In the genomic region with DNA sequence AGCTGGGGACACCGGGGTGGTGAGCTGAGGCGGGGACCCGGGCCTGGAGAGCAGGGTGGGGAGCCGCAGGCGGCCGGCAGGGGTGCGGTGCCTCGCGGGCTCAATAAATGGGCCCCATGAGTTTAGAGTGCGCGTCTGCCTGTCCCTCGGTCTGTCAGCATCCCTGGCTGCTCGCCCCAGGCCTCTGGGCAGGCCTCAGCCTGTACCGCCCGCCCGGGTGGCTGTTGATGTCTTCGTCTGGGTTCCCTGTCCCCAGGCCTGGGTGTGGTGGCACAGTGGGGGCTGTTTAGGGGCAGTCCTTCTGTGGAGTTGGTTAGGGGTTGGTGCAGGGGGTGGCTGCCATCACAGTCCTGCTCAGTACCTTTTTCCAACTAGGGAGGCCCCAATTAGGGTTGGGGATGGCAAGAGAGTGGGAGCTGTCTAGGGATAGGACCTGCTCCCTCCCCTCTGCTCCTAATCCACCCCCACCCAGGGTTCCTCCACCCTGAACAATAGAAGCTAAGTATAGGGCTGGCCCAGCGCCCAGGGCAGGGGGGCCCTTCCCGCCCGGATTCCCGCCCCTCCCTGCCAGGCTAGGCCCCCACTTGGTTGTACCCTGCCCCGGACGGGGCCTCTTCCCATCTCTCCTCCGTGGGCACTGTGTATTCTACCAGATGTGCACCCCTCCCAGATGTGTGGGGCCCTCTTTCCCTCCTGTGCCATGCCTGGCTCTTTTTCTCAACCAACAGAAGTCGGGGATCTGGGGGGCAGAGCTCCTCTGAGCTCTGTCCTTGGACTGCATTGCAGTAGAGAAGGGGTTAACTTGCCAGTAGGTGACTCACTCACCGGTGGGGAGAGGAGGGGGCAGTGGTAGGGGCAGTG, we compare ENCODE assay signal across 8 cellular contexts. TPM values are rescaled to one million over a fixed set of nuclear protein-coding genes. Genes with fewer than 3 reads are reported as not detected.
DNase-seq lines count a peak whose midpoint lies in the region; ATAC-seq and TF ChIP-seq lines count a peak whose summit lies in the region.

No MANE protein-coding gene starts in this region.

- DNase-seq in CD8-positive, alpha-beta T cell = peak in 1 of 7 experiments; percentile 27
- DNase-seq in epithelial cell of prostate (ENCODE audit: low read depth, low spot score) (no peak), mucosa of gallbladder (ENCODE audit: low spot score) (peak; percentile 23), AG08395 (ENCODE audit: low spot score) (no peak)

- 3% methylated on average over 26 of the region's 26 CpGs for WGBS in urinary bladder

- H3K27me3 Mint-ChIP-seq in CD8-positive, alpha-beta T cell (ENCODE audit: low read depth) = no peaks in the 10 kb centered on the region
- H3K27me3 Mint-ChIP-seq in T-helper 1 cell treated with Interleukin-12 subunit alpha and Interleukin-12 subunit beta and Interleukin-4 antibody, amounts not matched to agents 30 μg/mL and 1 μg/mL, for 36 hours (ENCODE audit: low read depth) = no peaks in the 10 kb centered on the region

- no peak overlapping the region for H3K4me3 ChIP-seq in CD8-positive, alpha-beta T cell (ENCODE audit: low read depth, low read length)
- peak overlapping the region; percentile 85 for H3K4me3 ChIP-seq in HUES6 (ENCODE audit: low read depth, low read length)
- H3K4me3 ChIP-seq in urinary bladder (ENCODE audit: low read depth, low read length) = peak overlapping the region; percentile 65

- H3K36me3 Mint-ChIP-seq in CD8-positive, alpha-beta T cell = peaks cover 10% of the 10 kb centered on the region
- peaks cover 5% of the 10 kb centered on the region for H3K36me3 Mint-ChIP-seq in T-helper 1 cell treated with Interleukin-12 subunit alpha and Interleukin-12 subunit beta and Interleukin-4 antibody, amounts not matched to agents 30 μg/mL and 1 μg/mL, for 36 hours (ENCODE audit: low read depth)

- H3K9me3 ChIP-seq in CD8-positive, alpha-beta T cell (ENCODE audit: low read length) = no peaks in the 10 kb centered on the region
- H3K9me3 ChIP-seq in HUES6 (ENCODE audit: control insufficient read depth, insufficient read depth, low read depth, low read length) = no peaks in the 10 kb centered on the region

- intact Hi-C loops in CD8-positive, alpha-beta T cell (cut with DNase I, micrococcal nuclease) = loop anchor here (2.0 to 5.0 kb wide), 5 partner anchors 65 to 141 kb away; partner anchors contain the start of gene DEDD2 (in 2 of the 2)

- H3K27ac Mint-ChIP-seq in CD8-positive, alpha-beta T cell = no peak overlapping the region
- peak overlapping the region; percentile 82 for H3K27ac Mint-ChIP-seq in T-helper 1 cell treated with Interleukin-12 subunit alpha and Interleukin-12 subunit beta and Interleukin-4 antibody, amounts not matched to agents 30 μg/mL and 1 μg/mL, for 36 hours

- POLR2A ChIA-PET in CD8-positive, alpha-beta T cell (lab: Charles Lee) = interaction anchor here (0.6 to 2.4 kb wide), 4 partner anchors 11 to 64 kb away, joined by 3 to 10 read pairs (median 4); partner anchors contain the start of genes DEDD2 and GSK3A

- H3K27me3 ChIP-seq in CD8-positive, alpha-beta T cell (ENCODE audit: insufficient read depth, low read length) = no peaks in the 10 kb centered on the region
- no peaks in the 10 kb centered on the region for H3K27me3 ChIP-seq in HUES6 (ENCODE audit: control insufficient read depth, insufficient read depth, low read length)

- ATAC-seq in CD8-positive, alpha-beta T cell = no peak
- no peak for ATAC-seq in HG03139 (IDR thresholded peaks at IDR 0.05; ENCODE audit: unreplicated experiment)

- peaks cover 2% of the 10 kb centered on the region for H3K36me3 ChIP-seq in CD8-positive, alpha-beta T cell (ENCODE audit: insufficient read depth, low read length)
- H3K36me3 ChIP-seq in HUES6 (ENCODE audit: control insufficient read depth, insufficient read depth, low read length) (no peaks in the 10 kb centered on the region), urinary bladder (ENCODE audit: insufficient read depth) (no peaks in the 10 kb centered on the region)

- H3K9me3 Mint-ChIP-seq in CD8-positive, alpha-beta T cell = no peaks in the 10 kb centered on the region
- H3K9me3 Mint-ChIP-seq in T-helper 1 cell treated with Interleukin-12 subunit alpha and Interleukin-12 subunit beta and Interleukin-4 antibody, amounts not matched to agents 30 μg/mL and 1 μg/mL, for 36 hours = no peaks in the 10 kb centered on the region

- H3K27ac ChIP-seq in CD8-positive, alpha-beta T cell (ENCODE audit: low read depth, low read length) = peak overlapping the region; percentile 94
- H3K27ac ChIP-seq in HUES6 (ENCODE audit: low read depth, low read length) (no peak overlapping the region; the same call in 1 of the 2 replicates), epithelial cell of prostate (peak overlapping the region; percentile 86), urinary bladder (ENCODE audit: low read depth) (peak overlapping the region; percentile 91)

- no peak for TF ChIP-seq CTCF in CD8-positive, alpha-beta T cell (IDR thresholded peaks at IDR 0.05)

- H3K4me3 Mint-ChIP-seq in CD8-positive, alpha-beta T cell = peak overlapping the region; percentile 69
- H3K4me3 Mint-ChIP-seq in T-helper 1 cell treated with Interleukin-12 subunit alpha and Interleukin-12 subunit beta and Interleukin-4 antibody, amounts not matched to agents 30 μg/mL and 1 μg/mL, for 36 hours = peak overlapping the region; percentile 83

- CTCF ChIA-PET in CD8-positive, alpha-beta T cell (lab: Charles Lee) = interaction anchor here (1.2 to 4.4 kb wide), 4 partner anchors 13 to 149 kb away, joined by 4 to 65 read pairs (median 23); partner anchors contain the start of genes GSK3A and POU2F2

- peaks cover 57% of the 10 kb centered on the region for H3K4me1 Mint-ChIP-seq in CD8-positive, alpha-beta T cell (ENCODE audit: low read depth)
- peaks cover 47% of the 10 kb centered on the region for H3K4me1 Mint-ChIP-seq in T-helper 1 cell treated with Interleukin-12 subunit alpha and Interleukin-12 subunit beta and Interleukin-4 antibody, amounts not matched to agents 30 μg/mL and 1 μg/mL, for 36 hours (ENCODE audit: low read depth)

- H3K4me1 ChIP-seq in CD8-positive, alpha-beta T cell (ENCODE audit: insufficient read depth, low read length) = peaks cover 54% of the 10 kb centered on the region
- H3K4me1 ChIP-seq in HUES6 (ENCODE audit: control insufficient read depth, insufficient read depth, low read length) = peaks cover 49% of the 10 kb centered on the region
- H3K4me1 ChIP-seq in urinary bladder (ENCODE audit: insufficient read depth) = peaks cover 3% of the 10 kb centered on the region

- peak overlapping the region; percentile 25 for H3K9ac ChIP-seq in HUES6 (ENCODE audit: low read length)

RNA-seq across cellular contexts. Expression of gene CIC, which starts 12.4 kb away (rescaled TPM):
- total RNA-seq in CD8-positive, alpha-beta T cell = 100 to 1,000 TPM; 111 to 112 TPM
- total RNA-seq in mucosa of gallbladder (93.4 TPM), urinary bladder (14.0 TPM)
- 59.5 TPM for polyA plus RNA-seq in urinary bladder

RNA-seq across cellular contexts. Expression of gene PRR19, which starts 20.5 kb away (rescaled TPM):
- under 1 TPM in 1 of 2 experiments, not detected in 1; 0.19 TPM for total RNA-seq in CD8-positive, alpha-beta T cell
- total RNA-seq in mucosa of gallbladder (0.75 TPM), urinary bladder (not detected)
- 1.0 TPM for polyA plus RNA-seq in urinary bladder

RNA-seq across cellular contexts. Expression of gene PAFAH1B3, which starts 21.0 kb away (rescaled TPM):
- total RNA-seq in CD8-positive, alpha-beta T cell = 10 to 100 TPM; 10.1 to 13.5 TPM
- 28.6 TPM for total RNA-seq in mucosa of gallbladder
- total RNA-seq in urinary bladder = 15.9 TPM
- 20.9 TPM for polyA plus RNA-seq in urinary bladder

RNA-seq across cellular contexts. Expression of gene ERF, which starts 26.5 kb away (rescaled TPM):
- 10 to 100 TPM; 92.1 to 95.1 TPM for total RNA-seq in CD8-positive, alpha-beta T cell
- 68.3 TPM for total RNA-seq in mucosa of gallbladder
- total RNA-seq in urinary bladder = 17.9 TPM
- polyA plus RNA-seq in urinary bladder = 50.9 TPM

RNA-seq across cellular contexts. Expression of gene TMEM145, which starts 31.7 kb away (rescaled TPM):
- not detected for total RNA-seq in CD8-positive, alpha-beta T cell
- total RNA-seq in mucosa of gallbladder = 0.63 TPM
- total RNA-seq in urinary bladder = not detected
- polyA plus RNA-seq in urinary bladder = 0.94 TPM
